Comparison of ENCODE assay signal across 11 cellular contexts in the genomic region with DNA sequence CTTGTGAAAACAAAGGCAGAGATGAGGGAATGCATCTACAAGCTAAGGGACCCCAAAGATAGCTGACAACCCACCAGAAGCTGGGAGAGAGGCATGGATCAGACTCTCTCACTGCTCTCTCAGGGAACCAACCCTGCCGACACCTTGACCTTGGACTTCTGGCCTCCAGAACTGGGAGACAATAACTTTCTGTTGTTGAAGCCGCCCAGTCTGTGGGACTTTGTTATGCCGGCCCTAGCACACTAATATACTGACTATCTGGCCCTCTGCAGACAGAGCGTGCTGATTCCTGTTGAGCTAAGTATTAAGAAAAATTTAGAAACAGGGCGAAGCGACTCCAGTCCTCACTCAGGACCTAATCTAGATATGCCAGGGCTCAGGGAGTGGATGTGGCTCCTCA.
DNase-seq lines count a peak whose midpoint lies in the region; ATAC-seq and TF ChIP-seq lines count a peak whose summit lies in the region.
"Had no signal": no experiment of that assay in that cellular context is flagged by ENCODE, and none has a peak within 500 bp of the region (broad histone marks: within the 10 kb centered on the region; RNA-seq: fewer than 3 reads in every experiment).

No MANE protein-coding gene starts in this region.

- no peaks in the 10 kb centered on the region for H3K27me3 Mint-ChIP-seq in osteocyte (ENCODE audit: unreplicated experiment)
- H3K27me3 Mint-ChIP-seq: CD4-positive, CD25-positive, alpha-beta regulatory T cell had no signal

- peaks cover 3% of the 10 kb centered on the region for H3K36me3 Mint-ChIP-seq in osteocyte (ENCODE audit: unreplicated experiment)

- TF ChIP-seq POLR2A in body of pancreas (IDR thresholded peaks at IDR 0.05) (no peak), vagina (IDR thresholded peaks at IDR 0.05) (no peak)

- TF ChIP-seq CTCF in body of pancreas (IDR thresholded peaks at IDR 0.05) (no peak), osteocyte (IDR thresholded peaks at IDR 0.05) (no peak), vagina (IDR thresholded peaks at IDR 0.05) (no peak)

- H3K27ac Mint-ChIP-seq in osteocyte (ENCODE audit: unreplicated experiment) = no peak overlapping the region
- H3K27ac Mint-ChIP-seq: CD4-positive, CD25-positive, alpha-beta regulatory T cell had no signal

- H3K4me3 ChIP-seq in body of pancreas (no peak overlapping the region), vagina (no peak overlapping the region)
- H3K4me3 ChIP-seq: BLaER1 treated with 17β-estradiol and CSF1 and Interleukin-3, amounts not matched to agents 10 nM and 100 nM; GM12878 had no signal

- no peak for DNase-seq in body of pancreas
- peak in 1 of 2 donors; percentile 19 for DNase-seq in left colon
- DNase-seq in osteocyte (ENCODE audit: extremely low spot score, unreplicated experiment) = peak; percentile 54
- DNase-seq in vagina (ENCODE audit: extremely low spot score in 2 of 2) = peak; percentile 16 to 37
- DNase-seq in NCI-H187 treated with DMSO at 0.1 percent for 48 hours (lab: John Stamatoyannopoulos, UW) = no peak
- DNase-seq in DMS114 treated with DMSO at 0.1 percent for 48 hours (lab: John Stamatoyannopoulos, UW; ENCODE audit: unreplicated experiment) = no peak
- no peak for DNase-seq in amniotic stem cell (lab: John Stamatoyannopoulos, UW)
- DNase-seq: ACHN; CD4-positive, CD25-positive, alpha-beta regulatory T cell had no signal

- H3K9me3 Mint-ChIP-seq in osteocyte (ENCODE audit: unreplicated experiment) = no peaks in the 10 kb centered on the region
- H3K9me3 Mint-ChIP-seq: CD4-positive, CD25-positive, alpha-beta regulatory T cell had no signal

- H3K4me1 ChIP-seq in body of pancreas = peaks cover 29% of the 10 kb centered on the region
- peaks cover 11% of the 10 kb centered on the region for H3K4me1 ChIP-seq in vagina
- H3K4me1 ChIP-seq: BLaER1 treated with 17β-estradiol and CSF1 and Interleukin-3, amounts not matched to agents 10 nM and 100 nM had no signal

- H3K4me3 Mint-ChIP-seq in osteocyte (ENCODE audit: unreplicated experiment) = no peak overlapping the region
- H3K4me3 Mint-ChIP-seq: CD4-positive, CD25-positive, alpha-beta regulatory T cell had no signal

- ATAC-seq in body of pancreas (no peak), left colon (peak; percentile 65)
- ATAC-seq: GM12878 had no signal

- no peaks in the 10 kb centered on the region for H3K36me3 ChIP-seq in body of pancreas (replicated peaks in 1 of 2; ENCODE audit: insufficient read depth in 1 of 2, low read depth in 2 of 2)
- H3K36me3 ChIP-seq in vagina = no peaks in the 10 kb centered on the region

- WGBS in body of pancreas, 2 donors = 81 to 100% methylated on average over 5 to 6 of the region's 6 CpGs

- H3K4me1 Mint-ChIP-seq in osteocyte (ENCODE audit: unreplicated experiment) = peaks cover 7% of the 10 kb centered on the region

- no peaks in the 10 kb centered on the region for H3K9me3 ChIP-seq in body of pancreas
- H3K9me3 ChIP-seq in vagina = no peaks in the 10 kb centered on the region

- intact Hi-C loops in body of pancreas (cut with DNase I) = no loop called here
- intact Hi-C loops in left colon (cut with DNase I, micrococcal nuclease) = no loop called here
- intact Hi-C loops in vagina (cut with DNase I) = no loop called here

- H3K27ac ChIP-seq in body of pancreas (peak overlapping the region in 3 of 4 donors; percentile 66 to 87 (median 76)), vagina (no peak overlapping the region)
- H3K27ac ChIP-seq: BLaER1 treated with 17β-estradiol and CSF1 and Interleukin-3, amounts not matched to agents 10 nM and 100 nM had no signal

- H3K27me3 ChIP-seq in body of pancreas = no peaks in the 10 kb centered on the region
- H3K27me3 ChIP-seq in vagina = no peaks in the 10 kb centered on the region
- H3K27me3 ChIP-seq: BLaER1 treated with 17β-estradiol and CSF1 and Interleukin-3, amounts not matched to agents 10 nM and 100 nM had no signal

Comparison
In these comparisons a context has a peak if more than half of its experiments do, and no peak if none do; other contexts are left out.
1. DNase-seq: peak in osteocyte (single experiment) and vagina (2 of 2); none in body of pancreas (0 of 4), NCI-H187 treated with DMSO at 0.1 percent for 48 hours (single experiment), DMS114 treated with DMSO at 0.1 percent for 48 hours (single experiment) and amniotic stem cell (single experiment).